ENCODE assay signal across 16 cellular contexts in the genomic region with DNA sequence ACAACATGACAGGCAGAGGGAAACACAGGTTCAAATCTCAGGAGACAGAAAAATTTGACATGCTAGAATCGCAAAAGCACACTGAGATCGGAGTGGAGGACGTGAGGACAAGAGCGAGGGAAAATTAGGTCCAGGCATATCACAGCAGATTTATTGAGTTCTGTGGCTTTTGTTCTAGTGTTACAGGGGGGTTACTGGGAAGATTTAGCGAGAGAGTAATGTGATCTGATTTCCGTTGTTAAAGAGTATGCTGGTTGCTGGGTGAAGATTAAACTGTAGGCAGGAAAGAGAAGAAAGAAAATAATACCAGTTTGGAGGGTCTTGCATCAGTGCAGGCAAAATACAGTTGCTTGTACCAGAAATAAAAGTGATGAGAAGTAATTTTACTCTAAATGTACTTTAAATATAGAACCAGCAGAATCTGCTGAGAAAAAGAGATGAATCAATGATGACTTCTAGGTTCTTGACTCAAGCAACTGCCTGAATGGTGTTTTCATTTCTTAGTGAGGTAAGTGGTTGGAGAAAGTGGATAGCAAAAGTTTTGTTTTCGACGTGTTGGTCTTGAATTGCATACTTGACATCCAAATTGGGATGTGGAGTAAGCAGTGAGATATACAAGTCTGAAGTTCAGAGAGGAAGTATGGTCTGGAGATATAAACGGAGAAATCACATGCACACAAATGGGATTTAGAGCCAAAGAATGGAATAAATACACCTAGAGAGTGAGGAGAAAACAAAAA.
"Had no signal": no experiment of that assay in that cellular context is flagged by ENCODE, and none has a peak within 500 bp of the region (broad histone marks: within the 10 kb centered on the region; RNA-seq: fewer than 3 reads in every experiment).

No MANE protein-coding gene starts in this region.

- H3K4me1 ChIP-seq: left ventricle myocardium inferior, right atrium auricular region, suprapubic skin, transverse colon, uterus had no signal

- DNase-seq: activated CD4-positive, alpha-beta T cell treated with anti-CD3 and anti-CD28 coated beads, Interleukin-2, amount 50 U/mL, for 48 hours; activated gamma-delta T cell treated with Interleukin-2 at 50 U/mL for 16 hours; dermis blood vessel endothelial cell; effector memory CD4-positive, alpha-beta T cell; foreskin keratinocyte; left ventricle myocardium inferior; stimulated activated CD4-positive, alpha-beta T cell treated with anti-CD3 and anti-CD28 coated beads, Interleukin-15, amount 100 ng/mL, for 24 hours; stimulated activated CD4-positive, alpha-beta T cell treated with anti-CD3 and anti-CD28 coated beads, Interleukin-2, amount 100 ng/mL, for 48 hours; stimulated activated naive CD8-positive, alpha-beta T cell treated with anti-CD3 and anti-CD28 coated beads, Interleukin-15, amount 100 ng/mL, for 72 hours; T-helper 17 cell; transverse colon; uterus; WERI-Rb-1 had no signal

- H3K36me3 ChIP-seq: left ventricle myocardium inferior, right atrium auricular region, suprapubic skin, transverse colon, uterus, WERI-Rb-1 had no signal

- H3K27me3 ChIP-seq: foreskin keratinocyte, right atrium auricular region, suprapubic skin, transverse colon, uterus had no signal

- H3K4me3 ChIP-seq: left ventricle myocardium inferior, right atrium auricular region, skin epidermis, suprapubic skin, transverse colon, uterus had no signal

- H3K27ac ChIP-seq: foreskin keratinocyte, left ventricle myocardium inferior, right atrium auricular region, skin epidermis, suprapubic skin, transverse colon, uterus, WERI-Rb-1 had no signal

- H3K9me3 ChIP-seq: left ventricle myocardium inferior, right atrium auricular region, suprapubic skin, transverse colon, uterus had no signal
